Comparison of ENCODE assay signal across 7 cellular contexts in the genomic region with DNA sequence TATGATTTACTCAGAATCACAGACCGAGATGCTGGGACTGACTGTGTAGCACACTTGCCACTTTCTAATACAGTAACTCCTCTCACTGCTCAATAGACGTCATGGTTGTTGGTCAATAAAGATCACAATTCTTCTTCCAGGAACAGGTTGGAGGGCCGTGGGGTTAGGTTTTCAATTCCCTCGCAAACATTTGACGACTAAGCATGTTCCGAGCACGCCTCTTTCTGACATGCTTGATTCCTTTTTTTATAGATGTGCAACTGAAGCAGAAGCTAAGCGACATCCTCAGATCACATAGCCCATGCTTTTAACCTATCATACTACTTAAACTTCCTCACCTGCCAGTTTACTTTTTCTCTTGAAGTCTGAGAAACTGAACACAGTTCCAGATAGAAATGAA.
"Had no signal": no experiment of that assay in that cellular context is flagged by ENCODE, and none has a peak within 500 bp of the region (broad histone marks: within the 10 kb centered on the region; RNA-seq: fewer than 3 reads in every experiment).

No MANE protein-coding gene starts in this region.

- H3K9me3 Mint-ChIP-seq: H9 had no signal

- H3K4me2 ChIP-seq: GM23338 had no signal

- H3K4me1 Mint-ChIP-seq: GM23338, IgD-negative memory B cell had no signal

- H2AFZ ChIP-seq: GM23338 had no signal

- H3K27ac Mint-ChIP-seq: GM23338, H9, IgD-negative memory B cell had no signal

- H3K27me3 Mint-ChIP-seq: IgD-negative memory B cell had no signal

- H3K36me3 Mint-ChIP-seq: IgD-negative memory B cell had no signal

- H3K4me3 Mint-ChIP-seq: GM23338, H9, IgD-negative memory B cell had no signal

- DNase-seq: H9, HCEC 1CT had no signal

- ATAC-seq: GM23338 had no signal

- H3K4me3 ChIP-seq: GM23338 had no signal

- FAIRE-seq: H1, H54, HTR-8/SVneo had no signal
